22 cellular contexts compared by ENCODE assay signal in the genomic region with DNA sequence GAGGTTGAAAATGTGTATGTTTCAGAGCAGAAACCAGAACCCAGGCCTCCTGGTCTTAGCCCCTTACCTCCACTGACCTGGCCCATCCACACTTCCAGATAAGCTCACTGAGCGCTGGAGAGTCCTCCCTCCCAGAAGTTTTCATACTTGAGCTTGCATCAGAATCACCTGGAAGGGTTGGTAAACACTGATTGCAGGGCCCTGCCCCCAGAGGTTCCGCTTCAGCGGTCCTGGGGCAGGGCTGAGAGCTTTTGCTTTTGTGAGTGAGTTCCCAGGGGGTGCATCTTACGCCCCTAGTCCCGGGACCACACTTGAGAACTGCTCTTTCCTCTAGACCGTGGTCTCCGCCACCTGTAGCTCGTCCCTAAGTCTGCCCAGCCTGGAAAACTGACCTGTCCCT. TPM values are rescaled to one million over a fixed set of nuclear protein-coding genes. Genes with fewer than 3 reads are reported as not detected.
"Had no signal": no experiment of that assay in that cellular context is flagged by ENCODE, and none has a peak within 500 bp of the region (broad histone marks: within the 10 kb centered on the region; RNA-seq: fewer than 3 reads in every experiment).

No MANE protein-coding gene starts in this region.

- ATAC-seq: activated CD4-positive, CD25-positive, alpha-beta regulatory T cell treated with anti-CD3 and anti-CD28 coated beads, Interleukin-2, amount 50 U/mL, for 24 hours; gastrocnemius medialis; heart left ventricle; left cardiac atrium had no signal

- DNase-seq: activated naive CD8-positive, alpha-beta T cell treated with anti-CD3 and anti-CD28 coated beads for 36 hours; amygdala; cortex of kidney; effector memory CD4-positive, alpha-beta T cell; gastrocnemius medialis; left cardiac atrium; midbrain; right lobe of liver; stimulated activated CD4-positive, alpha-beta T cell treated with anti-CD3 and anti-CD28 coated beads, Interleukin-2, amount 100 ng/mL, for 24 hours had no signal

- H3K4me1 Mint-ChIP-seq: central memory CD8-positive, alpha-beta T cell had no signal

- H3K36me3 ChIP-seq: prostate gland, right lobe of liver, suprapubic skin had no signal

- H3K27ac Mint-ChIP-seq: activated naive CD8-positive, alpha-beta T cell treated with anti-CD3 and anti-CD28 coated beads for 36 hours; activated T-helper 1 cell treated with anti-CD3 and anti-CD28 coated beads, Interleukin-12 subunit alpha, Interleukin-12 subunit beta, Interleukin-2, Interleukin-4 antibody, amounts not matched to agents 30 ng/mL and 10 ng/mL and 1 ng/mL, durations not matched to agents 14 hours and 24 hours and 36 hours had no signal

- H3K4me3 Mint-ChIP-seq: activated naive CD8-positive, alpha-beta T cell treated with anti-CD3 and anti-CD28 coated beads for 36 hours; activated T-helper 1 cell treated with anti-CD3 and anti-CD28 coated beads, Interleukin-12 subunit alpha, Interleukin-12 subunit beta, Interleukin-2, Interleukin-4 antibody, amounts not matched to agents 30 ng/mL and 10 ng/mL and 1 ng/mL, durations not matched to agents 14 hours and 24 hours and 36 hours; brain; central memory CD8-positive, alpha-beta T cell had no signal

- H3K4me3 ChIP-seq: gastrocnemius medialis, prostate gland, right lobe of liver, suprapubic skin had no signal

- H3K27me3 ChIP-seq: gastrocnemius medialis, heart left ventricle, right lobe of liver, suprapubic skin had no signal

- H3K27ac ChIP-seq: gastrocnemius medialis, prostate gland, right lobe of liver, suprapubic skin had no signal

- H3K4me1 ChIP-seq: prostate gland, right lobe of liver, suprapubic skin had no signal

- H3K9me3 Mint-ChIP-seq: activated naive CD8-positive, alpha-beta T cell treated with anti-CD3 and anti-CD28 coated beads for 36 hours; activated T-helper 1 cell treated with anti-CD3 and anti-CD28 coated beads, Interleukin-12 subunit alpha, Interleukin-12 subunit beta, Interleukin-2, Interleukin-4 antibody, amounts not matched to agents 30 ng/mL and 10 ng/mL and 1 ng/mL, durations not matched to agents 14 hours and 24 hours and 36 hours; brain; central memory CD8-positive, alpha-beta T cell had no signal

- H3K9me3 ChIP-seq: gastrocnemius medialis, heart left ventricle, prostate gland, right lobe of liver, suprapubic skin had no signal

- H3K27me3 Mint-ChIP-seq: activated naive CD8-positive, alpha-beta T cell treated with anti-CD3 and anti-CD28 coated beads for 36 hours; brain; central memory CD8-positive, alpha-beta T cell had no signal

RNA-seq across cellular contexts. Expression of a gene that starts 40.1 kb away (rescaled TPM):
- total RNA-seq: activated naive CD8-positive, alpha-beta T cell treated with anti-CD3 and anti-CD28 coated beads for 36 hours; fibroblast of lung; gastrocnemius medialis; heart left ventricle; left cardiac atrium; lung microvascular endothelial cell; myocyte; omental fat pad; right lobe of liver; suprapubic skin; urinary bladder had no signal
- polyA plus RNA-seq: fibroblast of lung, heart left ventricle, neural cell had no signal
